Comparison of ENCODE assay signal across 21 cellular contexts in genomic region chr7:45713669-45714520, GRCh38.
"Had no signal": no experiment of that assay in that cellular context is flagged by ENCODE, and none has a peak within 500 bp of the region (broad histone marks: within the 10 kb centered on the region; RNA-seq: fewer than 3 reads in every experiment).

No MANE protein-coding gene starts in this region.

- DNase-seq: activated CD4-positive, alpha-beta T cell treated with anti-CD3 and anti-CD28 coated beads, Interleukin-2, amount 50 U/mL, for 4 hours; activated CD4-positive, CD25-positive, alpha-beta regulatory T cell; activated gamma-delta T cell; activated T-cell treated with anti-CD3 and anti-CD28 coated beads, Interleukin-2, amount 50 U/mL, for 72 hours; amygdala; body of pancreas; caudate nucleus; colonic mucosa; esophagus squamous epithelium; hypothalamus; kidney; left ventricle myocardium inferior; mesenchymal stem cell; naive thymus-derived CD8-positive, alpha-beta T cell; stimulated activated CD4-positive, alpha-beta T cell treated with anti-CD3 and anti-CD28 coated beads, Interleukin-4, amount 100 ng/mL, for 1 hour; stimulated activated naive CD4-positive, alpha-beta T cell; SW 1271 had no signal

- H2AFZ ChIP-seq: parathyroid adenoma had no signal

- H3K27me3 ChIP-seq: body of pancreas, colonic mucosa, esophagus squamous epithelium, tibial nerve had no signal

- H3K4me3 ChIP-seq: body of pancreas, colonic mucosa, esophagus squamous epithelium, left ventricle myocardium inferior, tibial nerve had no signal

- H3K36me3 Mint-ChIP-seq: activated naive CD8-positive, alpha-beta T cell; naive thymus-derived CD8-positive, alpha-beta T cell had no signal

- H3K27me3 Mint-ChIP-seq: activated naive CD8-positive, alpha-beta T cell had no signal

- H3K27ac ChIP-seq: body of pancreas, colonic mucosa, esophagus squamous epithelium, left ventricle myocardium inferior, parathyroid adenoma, tibial nerve had no signal

- H3K9ac ChIP-seq: parathyroid adenoma had no signal

- H3K27ac Mint-ChIP-seq: activated naive CD8-positive, alpha-beta T cell; activated T-cell treated with anti-CD3 and anti-CD28 coated beads, Interleukin-2, amount 50 U/mL, for 72 hours; T-helper 2 cell treated with Interferon-gamma antibody and Interleukin-4, amounts not matched to agents 5 μg/mL and 100 μg/mL, for 36 hours had no signal

- H3K79me2 ChIP-seq: parathyroid adenoma had no signal

- FAIRE-seq: kidney had no signal

- H3K4me3 Mint-ChIP-seq: activated naive CD8-positive, alpha-beta T cell; activated T-cell treated with anti-CD3 and anti-CD28 coated beads, Interleukin-2, amount 50 U/mL, for 72 hours; naive thymus-derived CD8-positive, alpha-beta T cell; T-helper 2 cell treated with Interferon-gamma antibody and Interleukin-4, amounts not matched to agents 5 μg/mL and 100 μg/mL, for 36 hours had no signal

- H3K36me3 ChIP-seq: colonic mucosa, esophagus squamous epithelium, left ventricle myocardium inferior had no signal

- ATAC-seq: activated T-cell treated with anti-CD3 and anti-CD28 coated beads, Interleukin-2, amount 50 U/mL, for 72 hours; body of pancreas; naive thymus-derived CD8-positive, alpha-beta T cell had no signal

- H3K9me3 Mint-ChIP-seq: activated T-cell treated with anti-CD3 and anti-CD28 coated beads, Interleukin-2, amount 50 U/mL, for 72 hours; naive thymus-derived CD8-positive, alpha-beta T cell; T-helper 2 cell treated with Interferon-gamma antibody and Interleukin-4, amounts not matched to agents 5 μg/mL and 100 μg/mL, for 36 hours had no signal

- H3K9me3 ChIP-seq: body of pancreas, colonic mucosa, esophagus squamous epithelium, left ventricle myocardium inferior, tibial nerve had no signal

- H3K4me1 ChIP-seq: body of pancreas, colonic mucosa, esophagus squamous epithelium, parathyroid adenoma had no signal
